8 cellular contexts compared by ENCODE assay signal in genomic region chr22:42300286-42301071, GRCh38. TPM values are rescaled to one million over a fixed set of nuclear protein-coding genes. Genes with fewer than 3 reads are reported as not detected.
DNase-seq lines count a peak whose midpoint lies in the region; TF ChIP-seq lines count a peak whose summit lies in the region.

No MANE protein-coding gene starts in this region.

- H3K9ac ChIP-seq in iPS-18a (ENCODE audit: low read length), result no peak overlapping the region

- H3K27ac Mint-ChIP-seq in activated CD4-positive, alpha-beta T cell treated with anti-CD3 and anti-CD28 coated beads, Interleukin-2, amount 10 ng/mL, durations not matched to agents 24 days and 14 days, result peak overlapping the region; percentile 82

- H3K79me2 ChIP-seq in DOHH2 (ENCODE audit: control insufficient read depth, low read length), result no peaks in the 10 kb centered on the region

- peak overlapping the region; percentile 76 for H3K4me3 Mint-ChIP-seq in activated CD4-positive, alpha-beta T cell treated with anti-CD3 and anti-CD28 coated beads, Interleukin-2, amount 10 ng/mL, durations not matched to agents 24 days and 14 days

- H3K4me1 ChIP-seq in DOHH2 (ENCODE audit: control insufficient read depth, low read length) (peaks cover 78% of the 10 kb centered on the region), iPS-18a (ENCODE audit: control insufficient read depth, low read depth, low read length) (peaks cover 31% of the 10 kb centered on the region)

- no peaks in the 10 kb centered on the region for H3K9me3 Mint-ChIP-seq in activated CD4-positive, alpha-beta T cell treated with anti-CD3 and anti-CD28 coated beads, Interleukin-2, amount 10 ng/mL, durations not matched to agents 24 days and 14 days

- intact Hi-C loops in activated CD4-positive, alpha-beta T cell treated with anti-CD3 and anti-CD28 coated beads, Interleukin-2, amount 10 ng/mL, durations not matched to agents 24 days and 14 days (cut with micrococcal nuclease), result loop anchor here (1.0 kb wide), 1 partner anchor 31 kb away; no protein-coding TSS in a partner anchor

- H3K27me3 ChIP-seq in DOHH2 (ENCODE audit: control insufficient read depth, low read length) (peaks cover 11% of the 10 kb centered on the region), HL-60 (ENCODE audit: insufficient read depth, poor library complexity, severe bottlenecking) (no peaks in the 10 kb centered on the region), iPS-18a (ENCODE audit: control insufficient read depth, insufficient read depth, low read length) (peaks cover 36% of the 10 kb centered on the region), MG63 (no peaks in the 10 kb centered on the region)

- peaks cover 27% of the 10 kb centered on the region for H3F3A ChIP-seq in DOHH2 (ENCODE audit: control insufficient read depth, insufficient read depth)

- H3K4me3 ChIP-seq in DOHH2 (ENCODE audit: low read length) (peak overlapping the region; percentile 81), HL-60 (replicated peaks; ENCODE audit: insufficient read depth, low read length) (0 out of 2 replicates have a peak overlapping the region, but pooled peaks have one; percentile 4), iPS-18a (ENCODE audit: low read length) (peak overlapping the region; percentile 49), MG63 (no peak overlapping the region)

- H3K9me3 ChIP-seq in DOHH2 (ENCODE audit: control insufficient read depth, insufficient read depth, low read length), result no peaks in the 10 kb centered on the region
- no peaks in the 10 kb centered on the region for H3K9me3 ChIP-seq in iPS-18a (ENCODE audit: control insufficient read depth, low read depth, low read length)
- H3K9me3 ChIP-seq in MG63, result no peaks in the 10 kb centered on the region

- peaks cover 12% of the 10 kb centered on the region for H3K27me3 Mint-ChIP-seq in activated CD4-positive, alpha-beta T cell treated with anti-CD3 and anti-CD28 coated beads, Interleukin-2, amount 10 ng/mL, durations not matched to agents 24 days and 14 days

- no peak for TF ChIP-seq CTCF in DOHH2 (IDR thresholded peaks at IDR 0.05; ENCODE audit: low read depth, low read length, poor library complexity, severe bottlenecking)
- no peak for TF ChIP-seq CTCF in HL-60 (IDR thresholded peaks at IDR 0.05; ENCODE audit: insufficient read depth, low read length)

- H3K4me2 ChIP-seq in DOHH2 (ENCODE audit: low read length), result peak overlapping the region; percentile 100

- no peaks in the 10 kb centered on the region for H3K9me2 ChIP-seq in DOHH2 (replicated peaks; ENCODE audit: control insufficient read depth, low read length)

- H3K4me1 Mint-ChIP-seq in activated CD4-positive, alpha-beta T cell treated with anti-CD3 and anti-CD28 coated beads, Interleukin-2, amount 10 ng/mL, durations not matched to agents 24 days and 14 days, result peaks cover 41% of the 10 kb centered on the region

- no peaks in the 10 kb centered on the region for H3K36me3 Mint-ChIP-seq in activated CD4-positive, alpha-beta T cell treated with anti-CD3 and anti-CD28 coated beads, Interleukin-2, amount 10 ng/mL, durations not matched to agents 24 days and 14 days (ENCODE audit: low read depth)

- peak overlapping the region; percentile 94 for H3K27ac ChIP-seq in DOHH2 (ENCODE audit: low read depth, low read length)
- peak overlapping the region; percentile 91 for H3K27ac ChIP-seq in HL-60 (replicated peaks)
- H3K27ac ChIP-seq in iPS-18a (ENCODE audit: low read length), result no peak overlapping the region

- DNase-seq in HL-60 (ENCODE audit: low read depth in 1 of 2, low spot score in 1 of 2), result peak; percentile 87 to 89
- peak; percentile 83 for DNase-seq in activated CD4-positive, alpha-beta T cell treated with anti-CD3 and anti-CD28 coated beads, Interleukin-2, amount 10 ng/mL, durations not matched to agents 24 days and 14 days
- no peak for DNase-seq in cerebellar cortex (ENCODE audit: low spot score)
- no peak for DNase-seq in DMS153 treated with DMSO at 0.1 percent for 48 hours (lab: John Stamatoyannopoulos, UW; ENCODE audit: unreplicated experiment)
- DNase-seq in MG63, result no peak
- no peak for DNase-seq in cortex of kidney (lab: John Stamatoyannopoulos, UW)

- H4K20me1 ChIP-seq in DOHH2 (ENCODE audit: control insufficient read depth, insufficient read depth, low read depth, low read length), result no peaks in the 10 kb centered on the region

- H3K36me3 ChIP-seq in DOHH2 (ENCODE audit: control insufficient read depth, low read length) (no peaks in the 10 kb centered on the region), iPS-18a (ENCODE audit: control insufficient read depth, low read depth, low read length) (no peaks in the 10 kb centered on the region), MG63 (no peaks in the 10 kb centered on the region)

RNA-seq across cellular contexts. Expression of gene TCF20, which starts 30.0 kb away (rescaled TPM):
- total RNA-seq in activated CD4-positive, alpha-beta T cell treated with anti-CD3 and anti-CD28 coated beads, Interleukin-2, amount 10 ng/mL, durations not matched to agents 24 days and 14 days, result 83.0 and 85.4 TPM in 2 replicates
- 9.6 and 13.0 TPM in 2 replicates for total RNA-seq in MG63 (2014; rRNA removed; shearing (Covaris generic); ENCODE audit: low replicate concordance)

Comparison
In these comparisons a context has a peak if more than half of its experiments do, and no peak if none do; other contexts are left out.
1. DNase-seq: peak in HL-60 (2 of 2) and activated CD4-positive, alpha-beta T cell treated with anti-CD3 and anti-CD28 coated beads, Interleukin-2, amount 10 ng/mL, durations not matched to agents 24 days and 14 days (single experiment); none in cerebellar cortex (single experiment), DMS153 treated with DMSO at 0.1 percent for 48 hours (single experiment), MG63 (single experiment) and cortex of kidney (single experiment).